Comparison of ENCODE assay signal across 8 cellular contexts in the genomic region with DNA sequence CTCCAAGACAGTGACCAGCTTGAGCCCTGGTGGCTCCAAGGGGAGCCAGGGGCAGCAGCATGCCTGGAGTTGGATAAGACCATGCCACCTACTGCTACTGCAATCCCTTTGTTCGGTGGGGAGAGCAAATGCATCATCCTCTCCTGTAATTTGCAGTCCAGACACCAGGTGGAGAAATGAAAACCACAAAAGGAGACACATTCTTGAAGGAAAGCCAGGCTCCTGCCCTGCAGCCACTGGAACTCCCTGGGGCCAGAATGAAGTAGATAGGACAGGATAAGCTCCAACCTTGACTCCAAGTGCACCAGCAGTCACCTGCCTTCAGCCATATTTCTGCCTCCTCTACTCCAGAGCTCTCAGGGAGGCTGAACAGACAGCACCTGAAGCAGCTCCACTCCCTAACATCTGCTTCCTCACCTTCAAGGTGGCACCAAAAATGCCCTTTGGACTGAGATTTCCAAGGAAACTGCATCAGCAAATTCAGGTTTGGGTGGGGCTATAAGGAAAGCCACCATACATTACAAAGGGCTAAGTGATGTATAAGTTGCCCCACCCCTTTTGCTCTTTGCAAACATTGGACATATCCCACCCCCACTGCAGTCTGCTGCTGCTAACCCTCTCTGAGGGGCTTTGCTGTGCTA.
DNase-seq lines count a peak whose midpoint lies in the region; ATAC-seq and TF ChIP-seq lines count a peak whose summit lies in the region.

No MANE protein-coding gene starts in this region.

- H3K4me3 Mint-ChIP-seq in osteocyte (ENCODE audit: unreplicated experiment), result no peak overlapping the region

- no peaks in the 10 kb centered on the region for H4K20me1 ChIP-seq in Loucy (ENCODE audit: insufficient read depth, low read length, poor library complexity, severe bottlenecking)

- CTCF ChIA-PET in A673 (lab: Charles Lee), result no interaction called here

- TF ChIP-seq POLR2A in erythroblast (IDR thresholded peaks at IDR 0.05; ENCODE audit: low read length), result no peak

- peak overlapping the region; percentile 24 for H3K4me2 ChIP-seq in Loucy (ENCODE audit: low read depth, low read length, poor library complexity, severe bottlenecking)

- H3K4me1 Mint-ChIP-seq in osteocyte (ENCODE audit: unreplicated experiment), result peaks cover 11% of the 10 kb centered on the region

- no peak overlapping the region for H3K27ac Mint-ChIP-seq in osteocyte (ENCODE audit: unreplicated experiment)

- H3K27me3 Mint-ChIP-seq in osteocyte (ENCODE audit: unreplicated experiment), result peaks cover 8% of the 10 kb centered on the region

- no TSS peak for BruUV-seq in A673 (replicated peaks; lab: Mats Ljungman, UMichigan)

- no peak overlapping the region for H3K27ac ChIP-seq in A673 (ENCODE audit: low read depth, low read length, poor library complexity, severe bottlenecking)

- H3K36me3 ChIP-seq in A673 (ENCODE audit: insufficient read depth, low read length, poor library complexity, severe bottlenecking), result no peaks in the 10 kb centered on the region
- H3K36me3 ChIP-seq in Loucy (ENCODE audit: insufficient read depth, low read length), result no peaks in the 10 kb centered on the region

- H3K27me3 ChIP-seq in A673 (replicated peaks; ENCODE audit: insufficient read depth, low read depth, low read length, poor library complexity) (no peaks in the 10 kb centered on the region), Loucy (ENCODE audit: insufficient read depth, low read length, poor library complexity, severe bottlenecking) (no peaks in the 10 kb centered on the region)

- H3K9ac ChIP-seq in Loucy (ENCODE audit: low read depth, low read length, poor library complexity, severe bottlenecking), result peak overlapping the region; percentile 33

- TF ChIP-seq CTCF in A673 (conservative IDR thresholded peaks at IDR 0.05; ENCODE audit: low read depth, low read length) (peak; percentile 55), GM12875 (IDR thresholded peaks at IDR 0.05; ENCODE audit: borderline replicate concordance, insufficient read depth, low read depth, low read length) (peak; percentile 57), Loucy (conservative IDR thresholded peaks at IDR 0.05; ENCODE audit: low read length) (peak; percentile 74), osteocyte (IDR thresholded peaks at IDR 0.05) (peak; percentile 64)

- H3K9me3 ChIP-seq in A673 (ENCODE audit: low read depth, low read length, poor library complexity, severe bottlenecking) (no peaks in the 10 kb centered on the region), Loucy (ENCODE audit: insufficient read depth, low read depth, low read length) (no peaks in the 10 kb centered on the region)

- no peaks in the 10 kb centered on the region for H3K79me2 ChIP-seq in Loucy (ENCODE audit: insufficient read depth, low read length)

- H3K4me1 ChIP-seq in A673 (ENCODE audit: insufficient read depth, low read length, poor library complexity, severe bottlenecking), result peaks cover 6% of the 10 kb centered on the region
- H3K4me1 ChIP-seq in Loucy (ENCODE audit: insufficient read depth, low read length, poor library complexity, severe bottlenecking), result peaks cover 44% of the 10 kb centered on the region

- POLR2A ChIA-PET in A673 (lab: Charles Lee; ENCODE audit: low non-redundant PET), result no interaction called here

- peak overlapping the region; percentile 77 for H2AFZ ChIP-seq in Loucy (ENCODE audit: low read length)

- DNase-seq in A673 (ENCODE audit: low spot score) (peak; percentile 83), erythroblast (lab: John Stamatoyannopoulos, UW) (peak; percentile 77 to 84), osteocyte (ENCODE audit: extremely low spot score, unreplicated experiment) (no peak), midbrain (lab: John Stamatoyannopoulos, UW) (no peak)
- peak; percentile 23 to 39 for DNase-seq in activated CD4-positive, alpha-beta T cell treated with anti-CD3 and anti-CD28 coated beads, Interleukin-2, amount 50 U/mL, for 48 hours

- intact Hi-C loops in A673 (cut with micrococcal nuclease; ENCODE audit: unreplicated experiment), result loop anchor here (2.0 kb wide), 1 partner anchor 207 kb away; no protein-coding TSS in a partner anchor

- no peaks in the 10 kb centered on the region for H3K9me3 Mint-ChIP-seq in osteocyte (ENCODE audit: unreplicated experiment)

- H3F3A ChIP-seq in Loucy (ENCODE audit: low read depth), result 0 out of 2 replicates have a peak, but pooled peaks cover 3% of the 10 kb centered on the region

- ATAC-seq in HG02973 (IDR thresholded peaks at IDR 0.05; ENCODE audit: unreplicated experiment), result no peak

- no peaks in the 10 kb centered on the region for H3K36me3 Mint-ChIP-seq in osteocyte (ENCODE audit: unreplicated experiment)

- H3K4me3 ChIP-seq in A673 (ENCODE audit: low read depth, low read length, poor library complexity, severe bottlenecking), result no peak overlapping the region
- no peak overlapping the region for H3K4me3 ChIP-seq in GM12875 (ENCODE audit: low read depth, low read length)
- H3K4me3 ChIP-seq in Loucy (ENCODE audit: low read length, poor library complexity, severe bottlenecking), result no peak overlapping the region

- H3K9me2 ChIP-seq in Loucy (replicated peaks; ENCODE audit: low read depth, low read length), result no peaks in the 10 kb centered on the region

Comparison
In these comparisons a context has a peak if more than half of its experiments do, and no peak if none do; other contexts are left out.
1. DNase-seq: peak in A673 (single experiment), activated CD4-positive, alpha-beta T cell treated with anti-CD3 and anti-CD28 coated beads, Interleukin-2, amount 50 U/mL, for 48 hours (2 of 2) and erythroblast (2 of 2); none in osteocyte (single experiment) and midbrain (single experiment).
2. Peak in every context shown above with its lines, with median percentiles within 50 percentile points of each other: CTCF ChIP-seq.